17 cellular contexts compared by ENCODE assay signal in genomic region chr7:37815969-37816371, GRCh38. TPM values are rescaled to one million over a fixed set of nuclear protein-coding genes. Genes with fewer than 3 reads are reported as not detected.
DNase-seq lines count a peak whose midpoint lies in the region; ATAC-seq, FAIRE-seq and TF ChIP-seq lines count a peak whose summit lies in the region.
"Had no signal": no experiment of that assay in that cellular context is flagged by ENCODE, and none has a peak within 500 bp of the region (broad histone marks: within the 10 kb centered on the region; RNA-seq: fewer than 3 reads in every experiment).

No MANE protein-coding gene starts in this region.

- POLR2A ChIA-PET in GM12878 (lab: Charles Lee): interaction anchor here (0.6 to 3.6 kb wide), 13 partner anchors 10 to 1426 kb away, joined by 3 to 54 read pairs (median 4); no protein-coding TSS in a partner anchor

- H3K9me3 ChIP-seq in GM12878 (replicated peaks; ENCODE audit: control insufficient read depth, insufficient read depth, low read length): peaks cover 4% of the 10 kb centered on the region
- H3K9me3 ChIP-seq: pancreas had no signal

- no peak for TF ChIP-seq POLR2A in GM12878 (IDR thresholded peaks at IDR 0.05; ENCODE audit: low read depth, low read length)

- H3K36me3 ChIP-seq in GM12878 (ENCODE audit: control insufficient read depth in 2 of 2, insufficient read depth in 2 of 2, low read length in 1 of 2): no peaks in the 10 kb centered on the region
- H3K36me3 ChIP-seq: pancreas had no signal

- peak overlapping the region; percentile 74 for H2AFZ ChIP-seq in GM12878 (ENCODE audit: control insufficient read depth, low read depth, low read length)

- intact Hi-C loops in GM12878 (cut with micrococcal nuclease; ENCODE audit: unreplicated experiment): loop anchor here (2.0 kb wide), 1 partner anchor 29 kb away; no protein-coding TSS in a partner anchor

- H3K9ac ChIP-seq in GM12878 (ENCODE audit: control insufficient read depth, insufficient read depth, low read length): peak overlapping the region; percentile 56; the same call in 1 of the 2 replicates

- peak; percentile 94 to 95 for TF ChIP-seq EP300 in GM12878 (IDR thresholded peaks at IDR 0.05; ENCODE audit: borderline replicate concordance in 1 of 2, control insufficient read depth in 1 of 2, low read depth in 2 of 2, low read length in 2 of 2)

- peak; percentile 75 for FAIRE-seq in GM12878 (lab: Jason Lieb, UNC)
- FAIRE-seq: colon, pancreas had no signal

- in situ Hi-C loops in GM12878 (cut with MboI): no loop called here

- peak overlapping the region; percentile 90 for H3K27ac ChIP-seq in GM12878 (ENCODE audit: control insufficient read depth, insufficient read depth)
- H3K27ac ChIP-seq: pancreas had no signal

- RAD21 ChIA-PET in GM12878 (lab: Charles Lee; ENCODE audit: unreplicated experiment): interaction anchor here (0.6 to 5.5 kb wide), 18 partner anchors 10 to 473 kb away, joined by 3 to 78 read pairs (median 5); partner anchors contain the start of gene GPR141

- peak overlapping the region; percentile 6; the same call in 1 of the 2 replicates for H3K4me3 ChIP-seq in GM12878
- H3K4me3 ChIP-seq: pancreas had no signal

- 0% methylated on average over 2 of the region's 2 CpGs for WGBS in GM12878 (ENCODE audit: insufficient coverage, insufficient replicate concordance, low lambda C conversion rate, missing lambda C conversion rate)

- no TSS peak for BruUV-seq in GM12878 (replicated peaks; lab: Mats Ljungman, UMichigan)

- 0 out of 2 replicates have a peak, but pooled peaks have one; percentile 6 for TF ChIP-seq RAD21 in GM12878 (IDR thresholded peaks at IDR 0.05; ENCODE audit: insufficient read depth, low read depth, low read length)

- CTCF ChIA-PET in GM12878 (lab: Yijun Ruan, JAX): interaction anchor here (0.5 to 4.3 kb wide), 15 partner anchors 10 to 417 kb away, joined by 3 to 71 read pairs (median 5); no protein-coding TSS in a partner anchor

- ATAC-seq in GM18867 (IDR thresholded peaks at IDR 0.05; ENCODE audit: unreplicated experiment) (peak; percentile 94), GM21447 (IDR thresholded peaks at IDR 0.05; ENCODE audit: unreplicated experiment) (peak; percentile 91), HG03045 (IDR thresholded peaks at IDR 0.05; ENCODE audit: unreplicated experiment) (peak; percentile 86), GM12878 (peak; percentile 89)
- ATAC-seq: CD8-positive, alpha-beta T cell; left ventricle myocardium superior; pancreas had no signal

- H3K27me3 ChIP-seq in GM12878 (replicated peaks in 1 of 2; ENCODE audit: control insufficient read depth in 2 of 2, insufficient read depth in 2 of 2, low read length in 1 of 2): no peaks in the 10 kb centered on the region
- H3K27me3 ChIP-seq: pancreas had no signal

- no peaks in the 10 kb centered on the region for H3K79me2 ChIP-seq in GM12878 (ENCODE audit: control insufficient read depth, insufficient read depth, low read length)

- SMC1A ChIA-PET in GM12878 (lab: Charles Lee; ENCODE audit: uncharacterized antibody, unreplicated experiment): interaction anchor here (0.8 to 12.7 kb wide), 26 partner anchors 10 to 474 kb away, joined by 3 to 193 read pairs (median 6); partner anchors contain the start of gene GPR141

- no peak for TF ChIP-seq CTCF in GM12878 (IDR thresholded peaks at IDR 0.05 in 2 of 3, conservative IDR thresholded peaks at IDR 0.05 in 1 of 3; ENCODE audit: control insufficient read depth in 2 of 3, extremely low read depth in 1 of 3, insufficient read depth in 1 of 3, low read depth in 3 of 3, low read length in 3 of 3)

- DNase-seq in GM12878 (ENCODE audit: low read depth, low spot score): peak; percentile 78
- no peak for DNase-seq in stimulated activated CD8-positive, alpha-beta memory T cell treated with anti-CD3 and anti-CD28 coated beads, Interleukin-4, amount 100 ng/mL, for 48 hours
- no peak for DNase-seq in T1000 (lab: John Stamatoyannopoulos, UW)
- DNase-seq in NCI-H526 (lab: John Stamatoyannopoulos, UW): no peak
- no peak for DNase-seq in NCI-H510A (lab: John Stamatoyannopoulos, UW)
- DNase-seq: activated CD4-positive, alpha-beta T cell treated with anti-CD3 and anti-CD28 coated beads for 48 hours; activated naive CD4-positive, alpha-beta T cell treated with anti-CD3 and anti-CD28 coated beads for 36 hours; CD8-positive, alpha-beta T cell; left ventricle myocardium superior; NCI-H1105 treated with DMSO at 0.1 percent for 48 hours; NCI-H774; pancreas had no signal

- peaks cover 43% of the 10 kb centered on the region for H3K4me1 ChIP-seq in GM12878 (ENCODE audit: control insufficient read depth, insufficient read depth, low read length)
- H3K4me1 ChIP-seq: pancreas had no signal

- H3K4me2 ChIP-seq in GM12878 (ENCODE audit: control insufficient read depth, insufficient read depth): peak overlapping the region; percentile 72

- H4K20me1 ChIP-seq in GM12878 (ENCODE audit: control insufficient read depth, insufficient read depth): no peaks in the 10 kb centered on the region

TF ChIP-seq in GM12878, 131 proteins besides CTCF, POLR2A, EP300 and RAD21 (continues in another document):
- TF ChIP-seq, protein P1, sequence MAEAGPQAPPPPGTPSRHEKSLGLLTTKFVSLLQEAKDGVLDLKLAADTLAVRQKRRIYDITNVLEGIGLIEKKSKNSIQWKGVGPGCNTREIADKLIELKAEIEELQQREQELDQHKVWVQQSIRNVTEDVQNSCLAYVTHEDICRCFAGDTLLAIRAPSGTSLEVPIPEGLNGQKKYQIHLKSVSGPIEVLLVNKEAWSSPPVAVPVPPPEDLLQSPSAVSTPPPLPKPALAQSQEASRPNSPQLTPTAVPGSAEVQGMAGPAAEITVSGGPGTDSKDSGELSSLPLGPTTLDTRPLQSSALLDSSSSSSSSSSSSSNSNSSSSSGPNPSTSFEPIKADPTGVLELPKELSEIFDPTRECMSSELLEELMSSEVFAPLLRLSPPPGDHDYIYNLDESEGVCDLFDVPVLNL (IDR thresholded peaks at IDR 0.05; ENCODE audit: low read depth, low read length): no peak
- TF ChIP-seq SMARCA5 (IDR thresholded peaks at IDR 0.05): peak; percentile 60; the same call in 1 of the 2 replicates
- TF ChIP-seq ZNF207 (IDR thresholded peaks at IDR 0.05; ENCODE audit: borderline replicate concordance): no peak
- TF ChIP-seq, protein P2, sequence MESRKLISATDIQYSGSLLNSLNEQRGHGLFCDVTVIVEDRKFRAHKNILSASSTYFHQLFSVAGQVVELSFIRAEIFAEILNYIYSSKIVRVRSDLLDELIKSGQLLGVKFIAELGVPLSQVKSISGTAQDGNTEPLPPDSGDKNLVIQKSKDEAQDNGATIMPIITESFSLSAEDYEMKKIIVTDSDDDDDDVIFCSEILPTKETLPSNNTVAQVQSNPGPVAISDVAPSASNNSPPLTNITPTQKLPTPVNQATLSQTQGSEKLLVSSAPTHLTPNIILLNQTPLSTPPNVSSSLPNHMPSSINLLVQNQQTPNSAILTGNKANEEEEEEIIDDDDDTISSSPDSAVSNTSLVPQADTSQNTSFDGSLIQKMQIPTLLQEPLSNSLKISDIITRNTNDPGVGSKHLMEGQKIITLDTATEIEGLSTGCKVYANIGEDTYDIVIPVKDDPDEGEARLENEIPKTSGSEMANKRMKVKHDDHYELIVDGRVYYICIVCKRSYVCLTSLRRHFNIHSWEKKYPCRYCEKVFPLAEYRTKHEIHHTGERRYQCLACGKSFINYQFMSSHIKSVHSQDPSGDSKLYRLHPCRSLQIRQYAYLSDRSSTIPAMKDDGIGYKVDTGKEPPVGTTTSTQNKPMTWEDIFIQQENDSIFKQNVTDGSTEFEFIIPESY (IDR thresholded peaks at IDR 0.05): no peak

RNA-seq across cellular contexts. Expression of gene NME8, which starts 32.4 kb away (rescaled TPM):
- total RNA-seq in GM12878 (2013; cell fraction: nucleolus; rRNA removed): 0.52 and 0.61 TPM in 2 replicates
- 0.17 and 0.60 TPM in 2 replicates for total RNA-seq in GM12878 (2014; rRNA removed)
- 0.32 and 0.54 TPM in 2 replicates for total RNA-seq in GM12878 (2014; rRNA removed; fragmentation: Illumina TruSeq; extraction: Trizol)
- 0.51 TPM in 1 of 2 replicates, not detected in the other for total RNA-seq in GM12878 (2021)
- 0.21 TPM for polyA plus RNA-seq in GM12878 (2011; ENCODE audit: low read depth)
- 3.5 and 5.5 TPM in 2 replicates for polyA plus RNA-seq in GM12878 (2011; rRNA removed)
- 0.55 and 0.58 TPM in 2 replicates for polyA plus RNA-seq in GM12878 (2011; cell fraction: cytosol; rRNA removed)
- 4.8 and 5.3 TPM in 2 replicates for polyA plus RNA-seq in GM12878 (2011; cell fraction: nucleus; rRNA removed)
- 2.3 and 2.8 TPM in 2 replicates for polyA plus RNA-seq in GM12878 (2012)
- 0.30 and 0.62 TPM in 2 replicates for polyA plus RNA-seq in GM12878 (2014; fragmentation: Illumina TruSeq; extraction: Trizol)
- under 1 TPM; 0.51 to 0.69 TPM for polyA plus RNA-seq in GM12878 (2014; fragmentation: Nextera tagmentation; extraction: Ambion mirVana)
- 0.03 and 0.58 TPM in 2 replicates for polyA plus RNA-seq in GM12878 (2014; rRNA removed)
- polyA plus RNA-seq in GM12878 (2016; fragmentation: Nextera tagmentation; extraction: Ambion mirVana): not detected
- 0.21 and 0.29 TPM in 2 replicates for polyA minus RNA-seq in GM12878 (2011; rRNA and poly(A)+ RNA removed)
- not detected in 2 replicates for polyA minus RNA-seq in GM12878 (2011; cell fraction: cytosol; rRNA and poly(A)+ RNA removed)
- 0.24 and 0.48 TPM in 2 replicates for polyA minus RNA-seq in GM12878 (2011; cell fraction: nucleus; rRNA and poly(A)+ RNA removed)
- total RNA-seq: activated naive CD4-positive, alpha-beta T cell treated with anti-CD3 and anti-CD28 coated beads for 36 hours; CD8-positive, alpha-beta T cell; HT1080; left ventricle myocardium superior; pancreas had no signal
- polyA plus RNA-seq: pancreas had no signal
